Comparison of ENCODE assay signal across 31 cellular contexts in the genomic region with DNA sequence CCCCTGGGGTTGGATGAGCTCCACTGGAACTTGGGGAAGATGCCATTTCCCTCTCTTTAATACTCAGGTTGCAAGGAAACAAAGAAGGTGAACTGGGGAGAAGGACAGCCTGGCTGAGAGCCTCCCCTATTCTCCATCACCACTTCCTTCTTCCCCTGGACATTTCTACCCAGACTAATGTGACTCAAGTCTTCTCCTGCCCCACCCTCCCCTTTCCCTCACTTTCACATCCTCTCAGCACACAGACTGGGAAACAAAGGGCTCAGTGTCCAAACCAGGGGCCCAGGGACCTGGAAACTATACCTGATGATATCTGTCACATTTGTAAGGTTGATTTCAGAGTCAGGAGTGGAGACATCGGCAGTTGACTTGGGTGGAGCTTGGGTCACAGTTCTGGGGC. TPM values are rescaled to one million over a fixed set of nuclear protein-coding genes. Genes with fewer than 3 reads are reported as not detected.
DNase-seq lines count a peak whose midpoint lies in the region; ATAC-seq, FAIRE-seq and TF ChIP-seq lines count a peak whose summit lies in the region.
"Had no signal": no experiment of that assay in that cellular context is flagged by ENCODE, and none has a peak within 500 bp of the region (broad histone marks: within the 10 kb centered on the region; RNA-seq: fewer than 3 reads in every experiment).

No MANE protein-coding gene starts in this region.

- no peaks in the 10 kb centered on the region for H3K79me2 ChIP-seq in HepG2 (ENCODE audit: insufficient read depth, low read length)

- intact Hi-C loops in right lobe of liver (cut with DNase I) (no loop called here), HepG2 (cut with micrococcal nuclease; ENCODE audit: unreplicated experiment) (loop anchor here (2.0 kb wide), 1 partner anchor 38 kb away; no protein-coding TSS in a partner anchor)

- H3K9me3 ChIP-seq in right lobe of liver (no peaks in the 10 kb centered on the region), HepG2 (ENCODE audit: low read length) (no peaks in the 10 kb centered on the region), gastroesophageal sphincter (no peaks in the 10 kb centered on the region)
- H3K9me3 ChIP-seq: A549, right atrium auricular region, testis had no signal

- no peak overlapping the region for H3K4me3 ChIP-seq in right lobe of liver
- H3K4me3 ChIP-seq in HepG2 (replicated peaks in 1 of 3; ENCODE audit: insufficient read depth in 1 of 3, low read depth in 2 of 3, low read length in 3 of 3) = no peak overlapping the region
- no peak overlapping the region for H3K4me3 ChIP-seq in gastroesophageal sphincter
- H3K4me3 ChIP-seq: A549, GM12878, right atrium auricular region, smooth muscle cell, testis had no signal

- peak; percentile 27 to 58 (median 52) for ATAC-seq in right lobe of liver
- ATAC-seq in HepG2 = no peak
- peak; percentile 46 for ATAC-seq in gastroesophageal sphincter
- ATAC-seq in HG03039 (IDR thresholded peaks at IDR 0.05; ENCODE audit: unreplicated experiment) = no peak
- ATAC-seq in HG03521 (IDR thresholded peaks at IDR 0.05; ENCODE audit: unreplicated experiment) = no peak
- ATAC-seq: A549; activated CD8-positive, alpha-beta T cell treated with anti-CD3 and anti-CD28 coated beads, Interleukin-2, amount 10 ng/mL, durations not matched to agents 7 days and 5 days; activated T-helper 17 cell treated with anti-CD3 and anti-CD28 coated beads, Interleukin-2, amount 50 U/mL, for 72 hours; GM12878 had no signal

- H3K4me1 ChIP-seq in right lobe of liver (no peaks in the 10 kb centered on the region), HepG2 (ENCODE audit: insufficient read depth, low read length) (no peaks in the 10 kb centered on the region), gastroesophageal sphincter (peaks cover 0 to 5% (median 0%) of the 10 kb centered on the region in 3 donors)
- H3K4me1 ChIP-seq: A549, right atrium auricular region had no signal

- H4K20me1 ChIP-seq in HepG2 (ENCODE audit: insufficient read depth, low read length) = no peaks in the 10 kb centered on the region

- TF ChIP-seq RAD21 in HepG2 (CRISPR knock-in tag; IDR thresholded peaks at IDR 0.05) = no peak

- DNase-seq in right lobe of liver = no peak
- DNase-seq in HepG2 (ENCODE audit: low spot score) = no peak
- peak; percentile 62 for DNase-seq in NOMO-1 treated with DMSO at 0.1 percent for 48 hours (lab: John Stamatoyannopoulos, UW; ENCODE audit: unreplicated experiment)
- DNase-seq in AG20443 (ENCODE audit: low spot score) = no peak
- DNase-seq in NCI-H1417 treated with DMSO at 0.1 percent for 48 hours (lab: John Stamatoyannopoulos, UW) = no peak
- DNase-seq: activated CD4-positive, alpha-beta T cell treated with anti-CD3 and anti-CD28 coated beads for 4 hours; activated CD8-positive, alpha-beta T cell treated with anti-CD3 and anti-CD28 coated beads, Interleukin-2, amount 10 ng/mL, durations not matched to agents 7 days and 5 days; AML-193; amygdala; DMS153; H7; NCI-H1694 treated with DMSO at 0.1 percent for 48 hours; NCI-H446 treated with DMSO at 0.1 percent for 48 hours; NCI-H82; posterior cingulate gyrus; stimulated activated CD4-positive, alpha-beta T cell treated with anti-CD3 and anti-CD28 coated beads, Interleukin-1b, Interleukin-23, amount 100 ng/mL, for 48 hours; stimulated activated naive CD4-positive, alpha-beta T cell treated with Interleukin-2 at 50 U/mL for 16 hours; testis had no signal

- no peak overlapping the region for H3K9ac ChIP-seq in HepG2 (ENCODE audit: insufficient read depth, low read depth, low read length)
- H3K9ac ChIP-seq: KMS-11 had no signal

- BruUV-seq in HepG2 (replicated peaks; lab: Mats Ljungman, UMichigan) = no TSS peak

- POLR2A ChIA-PET in HepG2 (lab: Yijun Ruan, JAX) = no interaction called here

- H2AFZ ChIP-seq in HepG2 (ENCODE audit: low read length) = no peak overlapping the region

- no peaks in the 10 kb centered on the region for H3K27me3 ChIP-seq in right lobe of liver
- H3K27me3 ChIP-seq in HepG2 (ENCODE audit: control insufficient read depth in 1 of 2, insufficient read depth in 2 of 2, low read length in 2 of 2) = peaks cover 2 to 34% of the 10 kb centered on the region in 2 experiments; a peak in 4 of 5 replicates
- H3K27me3 ChIP-seq in gastroesophageal sphincter = peaks cover 17% of the 10 kb centered on the region
- H3K27me3 ChIP-seq: right atrium auricular region, testis had no signal

- CTCF ChIA-PET in HepG2 (lab: Yijun Ruan, JAX; ENCODE audit: low intra/inter-chr PET ratio, low total read pairs) = no interaction called here

- H3K27ac ChIP-seq in right lobe of liver = no peak overlapping the region
- H3K27ac ChIP-seq in HepG2 (ENCODE audit: extremely low read length, insufficient read depth, low read length) = no peak overlapping the region
- no peak overlapping the region for H3K27ac ChIP-seq in gastroesophageal sphincter
- H3K27ac ChIP-seq: A549, KMS-11, right atrium auricular region, testis, VCaP had no signal

- no peak for FAIRE-seq in HepG2 (lab: Jason Lieb, UNC)
- FAIRE-seq: A549, GM12878, urothelium cell line had no signal

- TF ChIP-seq CTCF in right lobe of liver (IDR thresholded peaks at IDR 0.05) = no peak
- no peak for TF ChIP-seq CTCF in HepG2 (CRISPR knock-in tag; IDR thresholded peaks at IDR 0.05)
- TF ChIP-seq CTCF in gastroesophageal sphincter (IDR thresholded peaks at IDR 0.05) = no peak

- no peak for TF ChIP-seq POLR2A in right lobe of liver (IDR thresholded peaks at IDR 0.05)
- no peak for TF ChIP-seq POLR2A in HepG2 (IDR thresholded peaks at IDR 0.05; ENCODE audit: insufficient read depth in 1 of 2, low read depth in 2 of 2, low read length in 2 of 2)
- TF ChIP-seq POLR2A in gastroesophageal sphincter (IDR thresholded peaks at IDR 0.05) = no peak

- TF ChIP-seq EP300 in HepG2 (IDR thresholded peaks at IDR 0.05; ENCODE audit: low read depth in 2 of 2, low read length in 2 of 2) (no peak), HepG2 (CRISPR knock-in tag; IDR thresholded peaks at IDR 0.05; ENCODE audit: borderline replicate concordance) (no peak), gastroesophageal sphincter (IDR thresholded peaks at IDR 0.05) (no peak)

- H3K4me2 ChIP-seq in HepG2 (ENCODE audit: low read depth, low read length) = no peak overlapping the region
- H3K4me2 ChIP-seq: A549, KMS-11, smooth muscle cell had no signal

- in situ Hi-C loops in HepG2 (cut with HindIII; ENCODE audit: extremely low pct_ligation_motif_present, low pct_unique_long_range_greater_than_20kb) = no loop called here

- 36% methylated on average over 1 of the region's 1 CpG for whole genome bisulfite sequencing in right lobe of liver (ENCODE audit: insufficient coverage, low coverage, low lambda C conversion rate, missing lambda C conversion rate)
- WGBS in HepG2 (ENCODE audit: low lambda C conversion rate) = 3% methylated on average over 1 of the region's 1 CpG
- no CpG with 5 or more reads among the region's 1 CpG for WGBS in gastroesophageal sphincter (ENCODE audit: low coverage in 1 of 2), 2 donors

- no peaks in the 10 kb centered on the region for H3K36me3 ChIP-seq in right lobe of liver
- no peaks in the 10 kb centered on the region for H3K36me3 ChIP-seq in HepG2 (replicated peaks in 1 of 2; ENCODE audit: control insufficient read depth in 1 of 2, insufficient read depth in 2 of 2, low read length in 2 of 2)
- no peaks in the 10 kb centered on the region for H3K36me3 ChIP-seq in gastroesophageal sphincter
- H3K36me3 ChIP-seq: right atrium auricular region had no signal

RNA-seq across cellular contexts. Expression of a gene that starts 5.8 kb away (rescaled TPM):
- total RNA-seq in right lobe of liver = 1 to 10 TPM in 1 of 6 experiments, under 1 TPM in 4, not detected in 1; 0.51 to 3.3 (median 0.88) TPM
- not detected in 2 replicates for total RNA-seq in HepG2 (2016; rRNA removed; fragmentation: Illumina TruSeq; extraction: Trizol)
- total RNA-seq in HepG2 (2016; cell fraction: cytosol; rRNA removed; fragmentation: Illumina TruSeq; extraction: Trizol; ENCODE audit: low read depth) = not detected in 2 replicates
- not detected in 2 replicates for total RNA-seq in HepG2 (2016; cell fraction: insoluble cytoplasmic fraction; rRNA removed; fragmentation: Illumina TruSeq; extraction: Trizol)
- not detected in 2 replicates for total RNA-seq in HepG2 (2016; cell fraction: membrane; rRNA removed; fragmentation: Illumina TruSeq; extraction: Trizol)
- total RNA-seq in HepG2 (2016; cell fraction: nucleus; rRNA removed; fragmentation: Illumina TruSeq; extraction: Trizol) = not detected in 2 replicates
- 0.27 and 0.49 TPM in 2 replicates for polyA plus RNA-seq in HepG2 (2011; rRNA removed)
- polyA plus RNA-seq in HepG2 (2011; cell fraction: cytosol; rRNA removed) = 0.17 and 0.40 TPM in 2 replicates
- not detected in 2 replicates for polyA plus RNA-seq in HepG2 (2011; cell fraction: nucleus; rRNA removed)
- not detected in 2 replicates for polyA plus RNA-seq in HepG2 (2012)
- not detected in 2 replicates for polyA plus RNA-seq in HepG2 (2016; cell fraction: cytosol; fragmentation: Illumina TruSeq; extraction: Trizol; ENCODE audit: low read depth)
- polyA plus RNA-seq in HepG2 (2016; cell fraction: insoluble cytoplasmic fraction; fragmentation: Illumina TruSeq; extraction: Trizol; ENCODE audit: low read depth) = not detected in 2 replicates
- polyA plus RNA-seq in HepG2 (2016; cell fraction: membrane; fragmentation: Illumina TruSeq; extraction: Trizol; ENCODE audit: low read depth) = not detected in 2 replicates
- not detected in 2 replicates for polyA plus RNA-seq in HepG2 (2016; cell fraction: nucleus; fragmentation: Illumina TruSeq; extraction: Trizol; ENCODE audit: insufficient read depth, low read depth)
- polyA minus RNA-seq in HepG2 (2011; rRNA and poly(A)+ RNA removed; ENCODE audit: low replicate concordance) = not detected in 2 replicates
- not detected in 2 replicates for polyA minus RNA-seq in HepG2 (2011; cell fraction: cytosol; rRNA and poly(A)+ RNA removed)
- not detected in 2 replicates for polyA minus RNA-seq in HepG2 (2011; cell fraction: nucleus; rRNA and poly(A)+ RNA removed)
- total RNA-seq in gastroesophageal sphincter = 1 to 10 TPM in 1 of 4 donors, under 1 TPM in 1, not detected in 2; 0.25 to 5.5 TPM
- total RNA-seq: activated CD8-positive, alpha-beta T cell treated with anti-CD3 and anti-CD28 coated beads, Interleukin-2, amount 10 ng/mL, durations not matched to agents 7 days and 5 days; glomerular endothelial cell; H7; myocyte had no signal
- polyA plus RNA-seq: A549 had no signal

RNA-seq across cellular contexts. Expression of a gene that starts 52.5 kb away (rescaled TPM):
- under 1 TPM in 2 of 6 experiments, not detected in 4; 0.10 to 0.12 TPM for total RNA-seq in right lobe of liver
- not detected in 2 replicates for total RNA-seq in HepG2 (2016; rRNA removed; fragmentation: Illumina TruSeq; extraction: Trizol)
- not detected in 2 replicates for total RNA-seq in HepG2 (2016; cell fraction: cytosol; rRNA removed; fragmentation: Illumina TruSeq; extraction: Trizol; ENCODE audit: low read depth)
- not detected in 2 replicates for total RNA-seq in HepG2 (2016; cell fraction: insoluble cytoplasmic fraction; rRNA removed; fragmentation: Illumina TruSeq; extraction: Trizol)
- not detected in 2 replicates for total RNA-seq in HepG2 (2016; cell fraction: membrane; rRNA removed; fragmentation: Illumina TruSeq; extraction: Trizol)
- total RNA-seq in HepG2 (2016; cell fraction: nucleus; rRNA removed; fragmentation: Illumina TruSeq; extraction: Trizol) = not detected in 2 replicates
- not detected in 2 replicates for polyA plus RNA-seq in HepG2 (2011; rRNA removed)
- not detected in 2 replicates for polyA plus RNA-seq in HepG2 (2011; cell fraction: cytosol; rRNA removed)
- polyA plus RNA-seq in HepG2 (2011; cell fraction: nucleus; rRNA removed) = not detected in 2 replicates
- polyA plus RNA-seq in HepG2 (2012) = not detected in 2 replicates
- polyA plus RNA-seq in HepG2 (2016; cell fraction: cytosol; fragmentation: Illumina TruSeq; extraction: Trizol; ENCODE audit: low read depth) = not detected in 2 replicates
- polyA plus RNA-seq in HepG2 (2016; cell fraction: insoluble cytoplasmic fraction; fragmentation: Illumina TruSeq; extraction: Trizol; ENCODE audit: low read depth) = not detected in 2 replicates
- polyA plus RNA-seq in HepG2 (2016; cell fraction: membrane; fragmentation: Illumina TruSeq; extraction: Trizol; ENCODE audit: low read depth) = not detected in 2 replicates
- not detected in 2 replicates for polyA plus RNA-seq in HepG2 (2016; cell fraction: nucleus; fragmentation: Illumina TruSeq; extraction: Trizol; ENCODE audit: insufficient read depth, low read depth)
- not detected in 2 replicates for polyA minus RNA-seq in HepG2 (2011; rRNA and poly(A)+ RNA removed; ENCODE audit: low replicate concordance)
- polyA minus RNA-seq in HepG2 (2011; cell fraction: cytosol; rRNA and poly(A)+ RNA removed) = not detected in 2 replicates
- polyA minus RNA-seq in HepG2 (2011; cell fraction: nucleus; rRNA and poly(A)+ RNA removed) = not detected in 2 replicates
- total RNA-seq in gastroesophageal sphincter = not detected
- total RNA-seq: activated CD8-positive, alpha-beta T cell treated with anti-CD3 and anti-CD28 coated beads, Interleukin-2, amount 10 ng/mL, durations not matched to agents 7 days and 5 days; activated T-helper 17 cell treated with anti-CD3 and anti-CD28 coated beads, Interleukin-2, amount 50 U/mL, for 72 hours; glomerular endothelial cell; GM12878; H7; myocyte; right atrium auricular region; smooth muscle cell; testis had no signal
- polyA plus RNA-seq: A549, GM12878, smooth muscle cell had no signal

RNA-seq across cellular contexts. Expression of a gene that starts 54.8 kb away (rescaled TPM):
- total RNA-seq in right lobe of liver = not detected
- not detected in 2 replicates for total RNA-seq in HepG2 (2016; rRNA removed; fragmentation: Illumina TruSeq; extraction: Trizol)
- not detected in 2 replicates for total RNA-seq in HepG2 (2016; cell fraction: cytosol; rRNA removed; fragmentation: Illumina TruSeq; extraction: Trizol; ENCODE audit: low read depth)
- total RNA-seq in HepG2 (2016; cell fraction: insoluble cytoplasmic fraction; rRNA removed; fragmentation: Illumina TruSeq; extraction: Trizol) = not detected in 2 replicates
- total RNA-seq in HepG2 (2016; cell fraction: membrane; rRNA removed; fragmentation: Illumina TruSeq; extraction: Trizol) = not detected in 2 replicates
- total RNA-seq in HepG2 (2016; cell fraction: nucleus; rRNA removed; fragmentation: Illumina TruSeq; extraction: Trizol) = not detected in 2 replicates
- polyA plus RNA-seq in HepG2 (2011; rRNA removed) = not detected in 2 replicates
- polyA plus RNA-seq in HepG2 (2011; cell fraction: cytosol; rRNA removed) = not detected in 2 replicates
- polyA plus RNA-seq in HepG2 (2011; cell fraction: nucleus; rRNA removed) = not detected in 2 replicates
- not detected in 2 replicates for polyA plus RNA-seq in HepG2 (2012)
- not detected in 2 replicates for polyA plus RNA-seq in HepG2 (2016; cell fraction: cytosol; fragmentation: Illumina TruSeq; extraction: Trizol; ENCODE audit: low read depth)
- polyA plus RNA-seq in HepG2 (2016; cell fraction: insoluble cytoplasmic fraction; fragmentation: Illumina TruSeq; extraction: Trizol; ENCODE audit: low read depth) = not detected in 2 replicates
- polyA plus RNA-seq in HepG2 (2016; cell fraction: membrane; fragmentation: Illumina TruSeq; extraction: Trizol; ENCODE audit: low read depth) = not detected in 2 replicates
- not detected in 2 replicates for polyA plus RNA-seq in HepG2 (2016; cell fraction: nucleus; fragmentation: Illumina TruSeq; extraction: Trizol; ENCODE audit: insufficient read depth, low read depth)
- polyA minus RNA-seq in HepG2 (2011; rRNA and poly(A)+ RNA removed; ENCODE audit: low replicate concordance) = not detected in 2 replicates
- polyA minus RNA-seq in HepG2 (2011; cell fraction: cytosol; rRNA and poly(A)+ RNA removed) = not detected in 2 replicates
- not detected in 2 replicates for polyA minus RNA-seq in HepG2 (2011; cell fraction: nucleus; rRNA and poly(A)+ RNA removed)
- total RNA-seq in gastroesophageal sphincter = not detected
- total RNA-seq: activated T-helper 17 cell treated with anti-CD3 and anti-CD28 coated beads, Interleukin-2, amount 50 U/mL, for 72 hours; glomerular endothelial cell; GM12878; H7; myocyte; right atrium auricular region; smooth muscle cell; testis had no signal
- polyA plus RNA-seq: A549, smooth muscle cell had no signal

Comparison
In these comparisons a context has a peak if more than half of its experiments do, and no peak if none do; other contexts are left out.
1. ATAC-seq: peak in right lobe of liver (4 of 4) and gastroesophageal sphincter (single experiment); none in HepG2 (single experiment), HG03039 (single experiment) and HG03521 (single experiment).